Comparison of ENCODE assay signal across 8 cellular contexts in the genomic region with DNA sequence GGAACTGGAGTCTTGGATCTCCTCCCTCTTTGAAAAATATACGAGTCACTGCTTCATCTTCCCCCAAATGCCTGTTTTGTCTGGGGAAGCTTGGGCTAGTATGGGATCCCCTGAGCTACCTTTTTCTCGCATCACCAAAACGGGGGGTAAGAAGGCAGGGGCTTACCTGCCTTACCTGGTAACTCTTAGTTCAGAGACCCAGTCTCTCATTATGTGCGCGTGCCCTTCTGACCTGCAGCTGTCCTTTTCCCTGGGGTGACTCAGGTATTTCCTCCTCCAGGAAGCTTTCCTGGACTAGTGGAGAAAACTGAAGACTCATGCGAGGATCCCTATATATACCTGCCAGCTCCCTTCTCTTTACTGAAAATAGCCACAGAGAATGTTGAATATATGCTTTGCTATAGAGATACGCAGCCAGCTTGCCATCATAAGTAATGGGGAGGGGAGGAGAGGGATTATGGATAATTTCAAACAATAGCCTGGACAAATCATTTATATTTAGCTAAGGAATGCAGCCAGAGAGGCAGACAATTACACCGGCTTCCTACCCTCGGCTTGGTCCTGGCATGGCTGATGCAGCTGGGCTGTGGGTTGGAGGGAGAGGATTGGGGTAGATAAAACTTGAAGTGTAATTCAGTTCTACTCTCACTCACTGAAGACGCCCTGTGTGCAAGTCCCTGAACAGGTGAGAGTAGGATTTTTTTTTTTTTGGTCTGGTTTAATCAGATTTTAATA. TPM values are rescaled to one million over a fixed set of nuclear protein-coding genes. Genes with fewer than 3 reads are reported as not detected.
DNase-seq lines count a peak whose midpoint lies in the region; ATAC-seq and TF ChIP-seq lines count a peak whose summit lies in the region.

No MANE protein-coding gene starts in this region.

- H3K9me3 ChIP-seq in CD4-positive, alpha-beta memory T cell (ENCODE audit: control insufficient read depth in 1 of 2, low read length in 2 of 2): no peaks in the 10 kb centered on the region
- H3K9me3 ChIP-seq in PC-9 (ENCODE audit: insufficient read depth, low read depth) (no peaks in the 10 kb centered on the region), esophagus squamous epithelium (no peaks in the 10 kb centered on the region), ovary (no peaks in the 10 kb centered on the region)

- peak overlapping the region; percentile 69 to 88 (median 86) for H3K4me3 Mint-ChIP-seq in CD4-positive, alpha-beta memory T cell

- CTCF ChIA-PET in CD4-positive, alpha-beta memory T cell (lab: Charles Lee; ENCODE audit: partially characterized antibody): interaction anchor here (1.1 to 1.6 kb wide), 4 partner anchors 19 to 222 kb away, joined by 3 to 5 read pairs (median 4); no protein-coding TSS in a partner anchor
- CTCF ChIA-PET in PC-9 (lab: Charles Lee): interaction anchor here (0.6 to 1.2 kb wide), 3 partner anchors 12 to 222 kb away, joined by 3 to 4 read pairs (median 3); no protein-coding TSS in a partner anchor

- H3K4me1 Mint-ChIP-seq in CD4-positive, alpha-beta memory T cell: peaks cover 2 to 15% (median 10%) of the 10 kb centered on the region in 4 donors

- TSS peak; percentile 45 for BruUV-seq in PC-9 (replicated peaks; lab: Mats Ljungman, UMichigan)

- no peak for ATAC-seq in GM18502 (IDR thresholded peaks at IDR 0.05; ENCODE audit: poor library complexity, unreplicated experiment)

- no peak for TF ChIP-seq EP300 in ovary (IDR thresholded peaks at IDR 0.05)

- H3K4me3 ChIP-seq in CD4-positive, alpha-beta memory T cell (ENCODE audit: low read length in 2 of 2): peak overlapping the region; percentile 20 to 26
- H3K4me3 ChIP-seq in PC-9: peak overlapping the region; percentile 62; the same call in 1 of the 2 replicates
- H3K4me3 ChIP-seq in esophagus squamous epithelium: peak overlapping the region; percentile 69 to 94 (median 90)
- H3K4me3 ChIP-seq in ovary: peak overlapping the region; percentile 96

- peak overlapping the region; percentile 75 for H3K4me2 ChIP-seq in PC-9

- POLR2A ChIA-PET in CD4-positive, alpha-beta memory T cell (lab: Charles Lee; ENCODE audit: partially characterized antibody): interaction anchor here (0.9 kb wide), 1 partner anchor 8 kb away, joined by 3 read pairs; no protein-coding TSS in a partner anchor
- POLR2A ChIA-PET in PC-9 (lab: Charles Lee; ENCODE audit: unreplicated experiment): interaction anchor here (0.7 kb wide), 1 partner anchor 158 kb away, joined by 4 read pairs; no protein-coding TSS in a partner anchor

- H3K27ac Mint-ChIP-seq in CD4-positive, alpha-beta memory T cell: peak overlapping the region in 4 of 7 donors; percentile 25 to 74 (median 42)

- peaks cover 9% of the 10 kb centered on the region for H3K4me1 ChIP-seq in CD4-positive, alpha-beta memory T cell (ENCODE audit: insufficient read depth, low read length)
- peaks cover 6% of the 10 kb centered on the region for H3K4me1 ChIP-seq in PC-9 (replicated peaks; ENCODE audit: insufficient read depth)
- peaks cover 16 to 85% (median 22%) of the 10 kb centered on the region in 3 donors for H3K4me1 ChIP-seq in esophagus squamous epithelium
- H3K4me1 ChIP-seq in ovary (ENCODE audit: insufficient read depth): peaks cover 10% of the 10 kb centered on the region

- H3K27me3 ChIP-seq in CD4-positive, alpha-beta memory T cell (ENCODE audit: insufficient read depth, low read length): no peaks in the 10 kb centered on the region
- H3K27me3 ChIP-seq in PC-9 (ENCODE audit: insufficient read depth, low read depth) (no peaks in the 10 kb centered on the region), esophagus squamous epithelium (no peaks in the 10 kb centered on the region), ovary (no peaks in the 10 kb centered on the region)

- H3F3A ChIP-seq in PC-9 (ENCODE audit: insufficient read depth, low read depth): no peaks in the 10 kb centered on the region

- no peaks in the 10 kb centered on the region for H3K9me3 Mint-ChIP-seq in CD4-positive, alpha-beta memory T cell

- no peaks in the 10 kb centered on the region for H3K9me2 ChIP-seq in PC-9 (ENCODE audit: insufficient read depth)

- H4K20me1 ChIP-seq in PC-9 (ENCODE audit: insufficient read depth): no peaks in the 10 kb centered on the region

- peaks cover 0 to 4% of the 10 kb centered on the region in 2 donors for H3K27me3 Mint-ChIP-seq in CD4-positive, alpha-beta memory T cell

- TF ChIP-seq POLR2A in esophagus squamous epithelium (IDR thresholded peaks at IDR 0.05) (no peak), ovary (IDR thresholded peaks at IDR 0.05) (no peak)

- 23 to 31% methylated on average over 8 to 10 of the region's 10 CpGs for WGBS in esophagus squamous epithelium, 2 donors
- 23 to 35% (median 32%) methylated on average over 10 of the region's 10 CpGs for WGBS in ovary, 3 donors

- H3K36me3 ChIP-seq in CD4-positive, alpha-beta memory T cell (ENCODE audit: insufficient read depth, low read length): no peaks in the 10 kb centered on the region
- no peaks in the 10 kb centered on the region for H3K36me3 ChIP-seq in PC-9 (ENCODE audit: low read depth)
- H3K36me3 ChIP-seq in esophagus squamous epithelium: no peaks in the 10 kb centered on the region
- no peaks in the 10 kb centered on the region for H3K36me3 ChIP-seq in ovary

- TF ChIP-seq CTCF in PC-9 (conservative IDR thresholded peaks at IDR 0.05): no peak
- no peak for TF ChIP-seq CTCF in esophagus squamous epithelium (IDR thresholded peaks at IDR 0.05)
- TF ChIP-seq CTCF in ovary (IDR thresholded peaks at IDR 0.05): no peak

- peak in 1 of 5 donors; percentile 9 for DNase-seq in CD4-positive, alpha-beta memory T cell
- DNase-seq in PC-9: peak in 1 of 2 experiments; percentile 9
- DNase-seq in esophagus squamous epithelium (lab: John Stamatoyannopoulos, UW): no peak
- DNase-seq in ovary: peak in 1 of 5 donors; percentile 27
- no peak for DNase-seq in NCI-H2171 (lab: John Stamatoyannopoulos, UW)
- DNase-seq in NCI-H345 (lab: John Stamatoyannopoulos, UW): no peak
- DNase-seq in caudate nucleus (lab: John Stamatoyannopoulos, UW): no peak

- no peaks in the 10 kb centered on the region for H3K79me2 ChIP-seq in PC-9 (ENCODE audit: low read depth)

- no peak overlapping the region for H3K27ac ChIP-seq in CD4-positive, alpha-beta memory T cell (ENCODE audit: low read depth, low read length)
- H3K27ac ChIP-seq in PC-9 (no peak overlapping the region), esophagus squamous epithelium (peak overlapping the region; percentile 94 to 96 (median 94)), ovary (peak overlapping the region in 1 of 2 donors; percentile 92), caudate nucleus (ENCODE audit: low read depth, low read length) (no peak overlapping the region)

- peaks cover 0 to 1% of the 10 kb centered on the region in 2 donors for H3K36me3 Mint-ChIP-seq in CD4-positive, alpha-beta memory T cell

- intact Hi-C loops in CD4-positive, alpha-beta memory T cell (cut with micrococcal nuclease): no loop called here
- intact Hi-C loops in PC-9 (cut with micrococcal nuclease; ENCODE audit: unreplicated experiment): loop anchor here (10.0 kb wide), 2 partner anchors 227 to 1197 kb away; partner anchors contain the start of gene CCND2
- intact Hi-C loops in esophagus squamous epithelium (cut with DNase I): no loop called here
- intact Hi-C loops in ovary (cut with DNase I): loop anchor here (5.0 to 10.0 kb wide), 7 partner anchors 54 to 197 kb away; no protein-coding TSS in a partner anchor

- H2AFZ ChIP-seq in PC-9: no peak overlapping the region; the same call in 1 of the 2 replicates

RNA-seq across cellular contexts. Expression of gene TSPAN9, which starts 1.1 kb away (rescaled TPM):
- under 1 TPM; 0.67 to 0.84 TPM for total RNA-seq in CD4-positive, alpha-beta memory T cell
- polyA plus RNA-seq in CD4-positive, alpha-beta memory T cell: not detected
- total RNA-seq in PC-9 (2021) (8.9 and 9.6 TPM in 2 replicates), esophagus squamous epithelium (10 to 100 TPM; 10.6 to 23.7 (median 17.6) TPM), ovary (10 to 100 TPM; 24.9 to 72.3 (median 55.7) TPM)
- polyA plus RNA-seq in ovary: 10 to 100 TPM; 44.3 to 60.5 TPM

Comparison
In these comparisons a context has a peak if more than half of its experiments do, and no peak if none do; other contexts are left out.
1. H3K27ac ChIP-seq: peak in esophagus squamous epithelium (4 of 4); none in CD4-positive, alpha-beta memory T cell (single experiment), PC-9 (single experiment) and caudate nucleus (single experiment).
2. H3K4me3 ChIP-seq: peak in every context shown above with its lines; median percentile 96 in ovary; 90 in esophagus squamous epithelium; 62 in PC-9; 23 in CD4-positive, alpha-beta memory T cell.
3. intact Hi-C loops: an anchor here in PC-9 (10.0 kb wide) and ovary (5.0 to 10.0 kb wide); none called in CD4-positive, alpha-beta memory T cell and esophagus squamous epithelium.